Comparison of ENCODE assay signal across 8 cellular contexts in the genomic region with DNA sequence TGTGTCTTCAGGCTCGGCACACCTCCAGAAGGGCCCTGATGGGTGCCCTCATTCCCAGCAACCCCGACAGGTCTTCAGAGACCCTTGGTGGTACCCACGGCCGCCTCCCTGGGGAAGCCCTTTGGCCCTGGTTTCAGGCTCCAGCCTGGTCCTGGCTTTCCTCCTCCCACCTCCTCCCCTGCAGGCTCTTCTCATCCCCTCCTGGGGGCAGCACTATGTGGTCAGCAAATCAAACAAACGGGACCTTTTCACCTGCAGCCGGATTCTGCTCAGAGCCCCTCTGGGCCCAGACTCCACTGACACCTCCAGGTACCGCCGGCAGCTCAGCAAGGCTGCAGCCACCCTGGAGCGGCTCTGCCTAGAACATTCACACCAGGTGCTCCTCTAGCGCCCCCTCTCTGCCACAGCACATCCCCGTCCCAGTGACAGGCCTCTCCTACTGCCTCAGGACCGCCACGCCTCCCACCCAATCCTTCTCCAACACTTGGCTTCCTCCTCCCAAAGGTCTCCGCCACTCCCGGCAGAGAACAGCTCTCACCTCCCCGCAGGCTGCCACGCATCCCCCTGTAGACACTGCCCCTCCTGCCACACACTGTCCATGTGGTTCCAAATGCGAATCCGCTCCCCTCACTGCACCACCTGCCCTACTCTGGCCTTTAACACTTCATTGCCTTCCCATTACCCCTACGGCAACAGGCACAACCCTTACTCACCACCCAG. TPM values are rescaled to one million over a fixed set of nuclear protein-coding genes. Genes with fewer than 3 reads are reported as not detected.
DNase-seq lines count a peak whose midpoint lies in the region; TF ChIP-seq lines count a peak whose summit lies in the region.

No MANE protein-coding gene starts in this region.

- H3K9me3 ChIP-seq in MM.1S (replicated peaks; ENCODE audit: insufficient read depth, low read length) (no peaks in the 10 kb centered on the region), suprapubic skin (no peaks in the 10 kb centered on the region)

- H3K4me3 ChIP-seq in MM.1S (ENCODE audit: low read length) (no peak overlapping the region), suprapubic skin (no peak overlapping the region)

- TF ChIP-seq EP300 in suprapubic skin (IDR thresholded peaks at IDR 0.05): no peak

- peaks cover 42% of the 10 kb centered on the region for H3K36me3 Mint-ChIP-seq in activated naive CD4-positive, alpha-beta T cell treated with anti-CD3 and anti-CD28 coated beads, Interleukin-2, amount 10 ng/mL, durations not matched to agents 7 days and 5 days

- WGBS in suprapubic skin: 79% methylated on average over 20 of the region's 20 CpGs

- H3K79me2 ChIP-seq in MM.1S (ENCODE audit: low read length): peaks cover 61% of the 10 kb centered on the region

- H3K27me3 ChIP-seq in MM.1S (replicated peaks; ENCODE audit: insufficient read depth, low read length) (no peaks in the 10 kb centered on the region), suprapubic skin (no peaks in the 10 kb centered on the region)

- CTCF ChIA-PET in activated naive CD4-positive, alpha-beta T cell treated with anti-CD3 and anti-CD28 coated beads, Interleukin-2, amount 10 ng/mL, durations not matched to agents 7 days and 5 days (lab: Charles Lee): interaction anchor here (0.6 to 4.8 kb wide), 13 partner anchors 9 to 212 kb away, joined by 3 to 38 read pairs (median 4); partner anchors contain the start of genes CORO7 and HMOX2

- TF ChIP-seq CTCF in MM.1S (IDR thresholded peaks at IDR 0.05; ENCODE audit: low read length) (peak; percentile 62), suprapubic skin (IDR thresholded peaks at IDR 0.05) (peak in 1 of 2 donors; percentile 45)

- TF ChIP-seq POLR2A in suprapubic skin (IDR thresholded peaks at IDR 0.05): no peak

- H3K4me3 Mint-ChIP-seq in activated naive CD4-positive, alpha-beta T cell treated with anti-CD3 and anti-CD28 coated beads, Interleukin-2, amount 10 ng/mL, durations not matched to agents 7 days and 5 days: no peak overlapping the region

- H4K20me1 ChIP-seq in MM.1S (ENCODE audit: insufficient read depth, low read length): 0 out of 2 replicates have a peak, but pooled peaks cover under 1% of the 10 kb centered on the region

- H3K36me3 ChIP-seq in MM.1S (replicated peaks; ENCODE audit: insufficient read depth, low read length) (peaks cover 14% of the 10 kb centered on the region), suprapubic skin (peaks cover 66% of the 10 kb centered on the region)

- no peaks in the 10 kb centered on the region for H3K9me3 Mint-ChIP-seq in activated naive CD4-positive, alpha-beta T cell treated with anti-CD3 and anti-CD28 coated beads, Interleukin-2, amount 10 ng/mL, durations not matched to agents 7 days and 5 days

- no peak overlapping the region for H3K9ac ChIP-seq in MM.1S (ENCODE audit: low read length)

- H3F3A ChIP-seq in MM.1S (ENCODE audit: insufficient read depth, low read length): no peaks in the 10 kb centered on the region; the same call in 1 of the 2 replicates

- no peaks in the 10 kb centered on the region for H3K27me3 Mint-ChIP-seq in activated naive CD4-positive, alpha-beta T cell treated with anti-CD3 and anti-CD28 coated beads, Interleukin-2, amount 10 ng/mL, durations not matched to agents 7 days and 5 days

- DNase-seq in DMS 273 (lab: John Stamatoyannopoulos, UW; ENCODE audit: unreplicated experiment) (peak; percentile 77), DMS 273 treated with DMSO at 0.1 percent for 48 hours (lab: John Stamatoyannopoulos, UW) (no peak), MM.1S (no peak), iPS-NIHi7 (ENCODE audit: extremely low spot score) (peak; percentile 91), suprapubic skin (ENCODE audit: low spot score in 2 of 2) (peak; percentile 69 to 82), globus pallidus (ENCODE audit: low spot score) (no peak), middle frontal gyrus (ENCODE audit: extremely low spot score, low spot score) (no peak)
- DNase-seq in activated naive CD4-positive, alpha-beta T cell treated with anti-CD3 and anti-CD28 coated beads, Interleukin-2, amount 10 ng/mL, durations not matched to agents 7 days and 5 days: peak; percentile 66

- no peaks in the 10 kb centered on the region for H3K9me2 ChIP-seq in MM.1S (replicated peaks; ENCODE audit: insufficient read depth, low read length)

- H3K4me2 ChIP-seq in MM.1S (ENCODE audit: low read depth, low read length): no peak overlapping the region

- H3K4me1 Mint-ChIP-seq in activated naive CD4-positive, alpha-beta T cell treated with anti-CD3 and anti-CD28 coated beads, Interleukin-2, amount 10 ng/mL, durations not matched to agents 7 days and 5 days: peaks cover 8% of the 10 kb centered on the region

- H2AFZ ChIP-seq in MM.1S (ENCODE audit: low read length): no peak overlapping the region

- no peaks in the 10 kb centered on the region for H3K4me1 ChIP-seq in MM.1S (ENCODE audit: low read length)
- peaks cover 11% of the 10 kb centered on the region for H3K4me1 ChIP-seq in suprapubic skin

- H3K27ac ChIP-seq in MM.1S (ENCODE audit: low read length) (no peak overlapping the region), suprapubic skin (no peak overlapping the region)

- peak overlapping the region; percentile 29 for H3K27ac Mint-ChIP-seq in activated naive CD4-positive, alpha-beta T cell treated with anti-CD3 and anti-CD28 coated beads, Interleukin-2, amount 10 ng/mL, durations not matched to agents 7 days and 5 days

RNA-seq across cellular contexts. Expression of gene CORO7, which starts 12.0 kb away (rescaled TPM):
- 10 to 100 TPM; 18.8 to 29.6 (median 25.7) TPM for total RNA-seq in suprapubic skin

RNA-seq across cellular contexts. Expression of gene DNAJA3, which starts 21.3 kb away (rescaled TPM):
- 10 to 100 TPM; 41.1 to 70.9 (median 48.7) TPM for total RNA-seq in suprapubic skin

RNA-seq across cellular contexts. Expression of gene VASN, which starts 32.8 kb away (rescaled TPM):
- total RNA-seq in suprapubic skin: 10 to 100 TPM; 10.8 to 23.3 (median 22.3) TPM

RNA-seq across cellular contexts. Expression of gene PAM16, which starts 53.3 kb away (rescaled TPM):
- total RNA-seq in suprapubic skin: 10 to 100 TPM; 23.8 to 54.7 (median 46.1) TPM

Comparison
In these comparisons a context has a peak if more than half of its experiments do, and no peak if none do; other contexts are left out.
1. DNase-seq: peak in DMS 273 (single experiment), activated naive CD4-positive, alpha-beta T cell treated with anti-CD3 and anti-CD28 coated beads, Interleukin-2, amount 10 ng/mL, durations not matched to agents 7 days and 5 days (single experiment), iPS-NIHi7 (single experiment) and suprapubic skin (2 of 2); none in DMS 273 treated with DMSO at 0.1 percent for 48 hours (single experiment), MM.1S (single experiment), globus pallidus (single experiment) and middle frontal gyrus (single experiment).